In the genomic region with DNA sequence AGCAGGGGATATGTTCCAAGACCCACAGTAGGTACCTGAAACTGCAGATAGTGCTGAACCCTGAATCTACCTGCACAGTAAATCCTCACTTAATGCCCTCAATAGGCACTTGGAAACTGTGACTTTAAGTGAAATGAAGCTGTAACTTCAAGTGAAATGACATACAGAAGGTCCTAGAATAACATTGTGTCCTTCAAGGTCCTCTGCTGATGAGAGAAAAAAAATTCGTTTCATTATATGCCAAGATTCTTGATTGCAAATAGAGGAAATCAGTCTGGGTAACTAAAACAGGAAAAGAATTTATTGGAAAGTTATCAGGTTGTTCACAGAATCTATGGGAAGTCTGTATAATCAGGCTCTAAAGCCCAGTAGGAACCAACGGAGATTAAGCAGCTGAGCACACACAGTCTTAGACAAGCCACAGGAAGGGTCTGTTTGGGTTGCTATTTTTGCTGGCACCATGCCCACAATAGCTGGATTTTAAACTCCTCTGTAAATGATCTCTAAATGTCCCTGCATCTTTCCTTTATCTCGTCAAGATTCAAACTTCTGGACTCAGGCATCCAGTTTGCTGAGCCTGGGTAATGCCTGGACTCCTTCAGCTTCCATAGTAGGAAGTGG, we compare ENCODE assay signal across 1 cellular context.
TF ChIP-seq lines count a peak whose summit lies in the region.

No MANE protein-coding gene starts in this region.

TF ChIP-seq in IMR-90, 13 proteins besides CTCF, POLR2A, EP300 and RAD21 (continued from another document):
- TF ChIP-seq, protein P1, sequence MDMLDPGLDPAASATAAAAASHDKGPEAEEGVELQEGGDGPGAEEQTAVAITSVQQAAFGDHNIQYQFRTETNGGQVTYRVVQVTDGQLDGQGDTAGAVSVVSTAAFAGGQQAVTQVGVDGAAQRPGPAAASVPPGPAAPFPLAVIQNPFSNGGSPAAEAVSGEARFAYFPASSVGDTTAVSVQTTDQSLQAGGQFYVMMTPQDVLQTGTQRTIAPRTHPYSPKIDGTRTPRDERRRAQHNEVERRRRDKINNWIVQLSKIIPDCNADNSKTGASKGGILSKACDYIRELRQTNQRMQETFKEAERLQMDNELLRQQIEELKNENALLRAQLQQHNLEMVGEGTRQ (IDR thresholded peaks at IDR 0.05; ENCODE audit: low read depth, low read length) = no peak
- TF ChIP-seq RCOR1 (IDR thresholded peaks at IDR 0.05; ENCODE audit: insufficient replicate concordance, low read length) = no peak
- TF ChIP-seq CHD1 (IDR thresholded peaks at IDR 0.05; ENCODE audit: low read depth, low read length) = no peak
- TF ChIP-seq MXI1 (IDR thresholded peaks at IDR 0.05; ENCODE audit: borderline replicate concordance, low read depth, low read length) = no peak
- TF ChIP-seq BHLHE40 (IDR thresholded peaks at IDR 0.05; ENCODE audit: low read depth, low read length) = no peak
- TF ChIP-seq NFE2L2 (IDR thresholded peaks at IDR 0.05; ENCODE audit: low read depth, low read length) = no peak
